Comparison of ENCODE assay signal across 16 cellular contexts in genomic region chr1:223760833-223761232, GRCh38. TPM values are rescaled to one million over a fixed set of nuclear protein-coding genes. Genes with fewer than 3 reads are reported as not detected.
DNase-seq lines count a peak whose midpoint lies in the region; ATAC-seq and TF ChIP-seq lines count a peak whose summit lies in the region.
"Had no signal": no experiment of that assay in that cellular context is flagged by ENCODE, and none has a peak within 500 bp of the region (broad histone marks: within the 10 kb centered on the region; RNA-seq: fewer than 3 reads in every experiment).

No MANE protein-coding gene starts in this region.

- H3K14ac ChIP-seq in IMR-90 (replicated peaks; ENCODE audit: low read depth, low read length) (no peak overlapping the region; the same call in 1 of the 2 replicates), mesenchymal stem cell (ENCODE audit: low read length in 2 of 2) (no peak overlapping the region)

- BruUV-seq in Caco-2 (replicated peaks; lab: Mats Ljungman, UMichigan) = no TSS peak
- BruUV-seq in IMR-90 (replicated peaks; lab: Mats Ljungman, UMichigan) = no TSS peak
- no TSS peak for BruUV-seq in mammary epithelial cell (replicated peaks; lab: Mats Ljungman, UMichigan)

- no peak overlapping the region for H3K56ac ChIP-seq in IMR-90 (ENCODE audit: extremely low read depth, insufficient read depth, low read length)

- H3K4me1 ChIP-seq in Caco-2 (peaks cover 70% of the 10 kb centered on the region), IMR-90 (ENCODE audit: control insufficient read depth, insufficient read depth, low read length) (peaks cover 7% of the 10 kb centered on the region), mesenchymal stem cell (ENCODE audit: control insufficient read depth, insufficient read depth, low read depth, low read length) (peaks cover 4% of the 10 kb centered on the region), mammary epithelial cell (ENCODE audit: insufficient read depth, low read length) (no peaks in the 10 kb centered on the region)

- H3K79me1 ChIP-seq in IMR-90 (ENCODE audit: low read depth in 1 of 2, low read length in 2 of 2) (peaks cover 33 to 67% of the 10 kb centered on the region in 2 experiments), mesenchymal stem cell (replicated peaks; ENCODE audit: low read length, poor library complexity, severe bottlenecking) (peaks cover 46% of the 10 kb centered on the region)

- TF ChIP-seq RAD21 in IMR-90 (IDR thresholded peaks at IDR 0.05; ENCODE audit: low read length) = no peak

- 100% methylated on average over 1 of the region's 6 CpGs; no CpG with 5 or more reads in 1 of the 2 experiments for WGBS in IMR-90 (ENCODE audit: extremely low coverage in 2 of 2, insufficient read length in 1 of 2), 2 experiments
- WGBS in mesenchymal stem cell = 99% methylated on average over 6 of the region's 6 CpGs
- 89% methylated on average over 6 of the region's 6 CpGs for WGBS in mammary epithelial cell (ENCODE audit: low coverage, missing lambda C conversion rate)

- H3K27ac ChIP-seq in IMR-90 (ENCODE audit: insufficient read depth, low read length) (peak overlapping the region; percentile 69; the same call in 1 of the 2 replicates), mesenchymal stem cell (ENCODE audit: low read length, poor library complexity, severe bottlenecking) (peak overlapping the region; percentile 14), substantia nigra (ENCODE audit: low read depth, low read length, poor library complexity, severe bottlenecking) (peak overlapping the region; percentile 6), mammary epithelial cell (ENCODE audit: insufficient read depth, low read depth, low read length) (no peak overlapping the region)

- POLR2A ChIA-PET in Caco-2 (lab: Charles Lee) (interaction anchor here (0.7 kb wide), 1 partner anchor 85 kb away, joined by 3 read pairs; no protein-coding TSS in a partner anchor), IMR-90 (lab: Charles Lee; ENCODE audit: unreplicated experiment) (no interaction called here)

- H3K9me3 ChIP-seq in Caco-2 (no peaks in the 10 kb centered on the region), IMR-90 (ENCODE audit: control insufficient read depth, insufficient read depth, low read length) (no peaks in the 10 kb centered on the region), mesenchymal stem cell (ENCODE audit: control insufficient read depth, low read length) (no peaks in the 10 kb centered on the region), mammary epithelial cell (replicated peaks; ENCODE audit: insufficient read depth, low read length) (no peaks in the 10 kb centered on the region)

- peaks cover 44% of the 10 kb centered on the region for H3K4me1 Mint-ChIP-seq in Caco-2 (ENCODE audit: low read depth, unreplicated experiment)

- no peak overlapping the region for H4K91ac ChIP-seq in IMR-90 (ENCODE audit: insufficient read depth, low read depth, low read length)
- H4K91ac ChIP-seq in mesenchymal stem cell (ENCODE audit: low read length) = no peak overlapping the region

- TF ChIP-seq CTCF in Caco-2 (IDR thresholded peaks at IDR 0.05; ENCODE audit: insufficient read depth in 1 of 2, low read depth in 1 of 2, low read length in 1 of 2, severe bottlenecking in 1 of 2, unreplicated experiment in 1 of 2) (no peak), IMR-90 (conservative IDR thresholded peaks at IDR 0.05; ENCODE audit: low read depth, low read length) (no peak), mammary epithelial cell (conservative IDR thresholded peaks at IDR 0.05 in 1 of 2, IDR thresholded peaks at IDR 0.05 in 1 of 2; ENCODE audit: extremely low read depth in 1 of 2, insufficient read depth in 1 of 2, low read depth in 1 of 2, low read length in 2 of 2) (no peak)

- H3K9ac ChIP-seq in IMR-90 (ENCODE audit: low read depth, low read length) (no peak overlapping the region), mesenchymal stem cell (ENCODE audit: low read length) (no peak overlapping the region), mammary epithelial cell (ENCODE audit: insufficient read depth, low read length) (no peak overlapping the region)

- no peak for TF ChIP-seq POLR2A in IMR-90 (IDR thresholded peaks at IDR 0.05; ENCODE audit: low read depth, low read length)

- no peak overlapping the region for H2BK12ac ChIP-seq in mesenchymal stem cell (ENCODE audit: low read length in 2 of 2)

- H3K4me2 ChIP-seq in IMR-90 (ENCODE audit: low read depth, low read length) = no peak overlapping the region
- no peak overlapping the region for H3K4me2 ChIP-seq in mesenchymal stem cell (ENCODE audit: low read length, poor library complexity, severe bottlenecking)
- H3K4me2 ChIP-seq in mammary epithelial cell (ENCODE audit: insufficient read depth, low read depth, low read length) = no peak overlapping the region

- no peak overlapping the region for H3K4me3 Mint-ChIP-seq in Caco-2 (ENCODE audit: unreplicated experiment)
- H3K4me3 Mint-ChIP-seq: CD4-positive, alpha-beta T cell had no signal

- H4K5ac ChIP-seq in IMR-90 (ENCODE audit: low read depth, low read length) = peak overlapping the region; percentile 2; the same call in 1 of the 2 replicates

- H2AFZ ChIP-seq in IMR-90 (replicated peaks; ENCODE audit: low read length, poor library complexity) (peak overlapping the region; percentile 10), mesenchymal stem cell (ENCODE audit: low read depth, low read length) (no peak overlapping the region), mammary epithelial cell (ENCODE audit: low read depth, low read length) (no peak overlapping the region)

- H3K4ac ChIP-seq in IMR-90 (ENCODE audit: low read depth, low read length) (0 out of 2 replicates have a peak overlapping the region, but pooled peaks have one; percentile 2), mesenchymal stem cell (ENCODE audit: low read depth in 1 of 2, low read length in 2 of 2) (no peak overlapping the region)

- peaks cover 88% of the 10 kb centered on the region for H3K36me3 Mint-ChIP-seq in Caco-2 (ENCODE audit: insufficient read depth, unreplicated experiment)

- H2BK5ac ChIP-seq in IMR-90 (ENCODE audit: low read depth, low read length, poor library complexity, severe bottlenecking) (peak overlapping the region; percentile 10), mesenchymal stem cell (ENCODE audit: low read depth, low read length, poor library complexity, severe bottlenecking) (no peak overlapping the region)

- H2BK120ac ChIP-seq in IMR-90 (ENCODE audit: low read depth, low read length) (0 out of 2 replicates have a peak overlapping the region, but pooled peaks have one; percentile 0), mesenchymal stem cell (ENCODE audit: low read depth, low read length) (no peak overlapping the region)

- ATAC-seq in IMR-90 (ENCODE audit: low read depth) = no peak; the same call in 1 of the 2 replicates
- ATAC-seq in HG02759 (IDR thresholded peaks at IDR 0.05; ENCODE audit: unreplicated experiment) = no peak
- ATAC-seq: GM12878 had no signal

- H2BK20ac ChIP-seq in IMR-90 (ENCODE audit: low read depth, low read length) = no peak overlapping the region

- H2AK5ac ChIP-seq in IMR-90 (ENCODE audit: low read depth, low read length) (peak overlapping the region; percentile 43; the same call in 1 of the 2 replicates), mesenchymal stem cell (ENCODE audit: low read length, severe bottlenecking) (no peak overlapping the region)

- H3K27me3 Mint-ChIP-seq in Caco-2 (ENCODE audit: insufficient read depth, unreplicated experiment) = no peaks in the 10 kb centered on the region
- H3K27me3 Mint-ChIP-seq: CD4-positive, alpha-beta T cell had no signal

- H3K27ac Mint-ChIP-seq in Caco-2 (ENCODE audit: unreplicated experiment) = peak overlapping the region; percentile 60
- H3K27ac Mint-ChIP-seq: CD4-positive, alpha-beta T cell had no signal

- H2AK9ac ChIP-seq in IMR-90 (replicated peaks; ENCODE audit: low read depth, low read length, poor library complexity) = no peak overlapping the region

- dilution Hi-C loops in IMR-90 (cut with HindIII; ENCODE audit: low sequenced_read_pairs, unreplicated experiment) (no loop called here), mammary epithelial cell (cut with HindIII; ENCODE audit: low sequenced_read_pairs) (no loop called here)

- no peak overlapping the region for H3K4me3 ChIP-seq in Caco-2 (ENCODE audit: low read depth, low read length)
- no peak overlapping the region for H3K4me3 ChIP-seq in IMR-90 (ENCODE audit: insufficient read depth, low read depth, low read length)
- no peak overlapping the region for H3K4me3 ChIP-seq in mesenchymal stem cell (ENCODE audit: insufficient read depth in 1 of 2, low read depth in 1 of 2, low read length in 2 of 2)
- no peak overlapping the region for H3K4me3 ChIP-seq in mammary epithelial cell (replicated peaks in 1 of 3; ENCODE audit: insufficient read depth in 1 of 3, low read depth in 2 of 3, low read length in 3 of 3)
- H3K4me3 ChIP-seq: GM12878 had no signal

- CTCF ChIA-PET in Caco-2 (lab: Charles Lee) (interaction anchor here (0.6 to 1.3 kb wide), 3 partner anchors 9 to 50 kb away, joined by 3 read pairs; partner anchors contain the start of gene CAPN2), IMR-90 (lab: Yijun Ruan, JAX) (interaction anchor here (4.3 kb wide), 1 partner anchor 12 kb away, joined by 16 read pairs; no protein-coding TSS in a partner anchor), mammary epithelial cell (lab: Charles Lee; ENCODE audit: low non-redundant PET) (no interaction called here)

- H4K8ac ChIP-seq in IMR-90 (ENCODE audit: low read depth in 2 of 2, low read length in 2 of 2) (peak overlapping the region in 1 of 2 experiments; percentile 17; a peak in 2 of 4 replicates), mesenchymal stem cell (ENCODE audit: low read length) (no peak overlapping the region)

- H3K79me2 ChIP-seq in mammary epithelial cell (ENCODE audit: insufficient read depth, low read length) = peaks cover 24% of the 10 kb centered on the region

- H4K20me1 ChIP-seq in IMR-90 (ENCODE audit: insufficient read depth, low read length) = no peaks in the 10 kb centered on the region
- H4K20me1 ChIP-seq in mammary epithelial cell (ENCODE audit: insufficient read depth, low read length) = no peaks in the 10 kb centered on the region

- H3K23ac ChIP-seq in IMR-90 (ENCODE audit: low read depth, low read length) (no peak overlapping the region), mesenchymal stem cell (ENCODE audit: low read length in 2 of 2) (no peak overlapping the region)

- H3K9me1 ChIP-seq in IMR-90 (ENCODE audit: insufficient read depth, low read length) = peaks cover 17% of the 10 kb centered on the region

- intact Hi-C loops in Caco-2 (cut with micrococcal nuclease; ENCODE audit: unreplicated experiment) (no loop called here), IMR-90 (cut with micrococcal nuclease) (no loop called here), mammary epithelial cell (cut with micrococcal nuclease) (no loop called here)

- in situ Hi-C loops in IMR-90 (cut with MboI; ENCODE audit: low sequenced_read_pairs) (no loop called here), mammary epithelial cell (cut with MboI; ENCODE audit: low sequenced_read_pairs in 2 of 2) (no loop called here)

- no peaks in the 10 kb centered on the region for H3K9me3 Mint-ChIP-seq in Caco-2 (ENCODE audit: unreplicated experiment)
- H3K9me3 Mint-ChIP-seq: CD4-positive, alpha-beta T cell had no signal

- H3K18ac ChIP-seq in IMR-90 (ENCODE audit: low read depth, low read length) (no peak overlapping the region), mesenchymal stem cell (ENCODE audit: low read depth in 1 of 2, low read length in 2 of 2) (no peak overlapping the region)

- no peaks in the 10 kb centered on the region for H3K27me3 ChIP-seq in Caco-2 (replicated peaks; ENCODE audit: control insufficient read depth, insufficient read depth, low read length)
- H3K27me3 ChIP-seq in IMR-90 (ENCODE audit: control insufficient read depth, insufficient read depth, low read length) = no peaks in the 10 kb centered on the region
- no peaks in the 10 kb centered on the region for H3K27me3 ChIP-seq in mesenchymal stem cell (ENCODE audit: control insufficient read depth in 1 of 2, insufficient read depth in 1 of 2, low read length in 2 of 2)
- no peaks in the 10 kb centered on the region for H3K27me3 ChIP-seq in mammary epithelial cell (ENCODE audit: insufficient read depth, low read length)

- DNase-seq in Caco-2 (no peak), IMR-90 (no peak), mesenchymal stem cell (no peak), substantia nigra (lab: John Stamatoyannopoulos, UW) (no peak), SIG-M5 (lab: John Stamatoyannopoulos, UW) (no peak), mammary epithelial cell (no peak), medulla oblongata (ENCODE audit: extremely low spot score) (no peak)
- DNase-seq: CD4-positive, alpha-beta T cell; DMS 273 treated with DMSO at 0.1 percent for 48 hours; GDM1; NCI-H1417 treated with DMSO at 0.1 percent for 48 hours; NCI-H1930; NCI-H446; NCI-H69 had no signal

- H3K36me3 ChIP-seq in Caco-2 (ENCODE audit: control insufficient read depth, insufficient read depth, low read length) (peaks cover 3% of the 10 kb centered on the region; the same call in 1 of the 2 replicates), IMR-90 (ENCODE audit: control insufficient read depth, insufficient read depth, low read length) (peaks cover 78% of the 10 kb centered on the region), mesenchymal stem cell (ENCODE audit: control insufficient read depth in 1 of 2, insufficient read depth in 2 of 2, low read depth in 1 of 2, low read length in 2 of 2) (peaks cover 76 to 100% of the 10 kb centered on the region in 2 experiments), mammary epithelial cell (ENCODE audit: insufficient read depth, low read length) (peaks cover 76% of the 10 kb centered on the region)

- H2BK15ac ChIP-seq in IMR-90 (ENCODE audit: low read depth, low read length) (no peak overlapping the region), mesenchymal stem cell (ENCODE audit: low read depth, poor library complexity, severe bottlenecking) (no peak overlapping the region)

RNA-seq across cellular contexts. Expression of gene CAPN2, which starts 48.5 kb away (rescaled TPM):
- 151 and 157 TPM in 2 replicates for total RNA-seq in Caco-2 (2022)
- 430 and 460 TPM in 2 replicates for total RNA-seq in IMR-90 (2012; rRNA removed)
- polyA plus RNA-seq in IMR-90 (2012; rRNA removed) = 333 and 339 TPM in 2 replicates
- polyA plus RNA-seq in IMR-90 (2012; cell fraction: cytosol; rRNA removed) = 193 and 197 TPM in 2 replicates
- 292 and 717 TPM in 2 replicates for polyA plus RNA-seq in IMR-90 (2012; cell fraction: nucleus; rRNA removed; ENCODE audit: low replicate concordance)
- polyA plus RNA-seq in mesenchymal stem cell (2013, experiment 1 of 2) = 247 TPM
- polyA plus RNA-seq in mesenchymal stem cell (2013, experiment 2 of 2) = 249 TPM
- total RNA-seq in mammary epithelial cell = 100 to 1,000 TPM; 270 to 454 TPM
- polyA plus RNA-seq in mammary epithelial cell = 234 TPM
- polyA minus RNA-seq in mammary epithelial cell = 517 TPM
